ENCODE assay signal across 11 cellular contexts in genomic region chr11:119671561-119672015, GRCh38. TPM values are rescaled to one million over a fixed set of nuclear protein-coding genes. Genes with fewer than 3 reads are reported as not detected.
A peak's percentile ranks its signal among the peaks of the same experiment; 100 is the strongest.
DNase-seq lines count a peak whose midpoint lies in the region; ATAC-seq lines count a peak whose summit lies in the region.
"Had no signal": no experiment of that assay in that cellular context is flagged by ENCODE, and none has a peak within 500 bp of the region (broad histone marks: within the 10 kb centered on the region; RNA-seq: fewer than 3 reads in every experiment).

No MANE protein-coding gene starts in this region.

- H3K9me3 ChIP-seq in T-helper 17 cell (ENCODE audit: control insufficient read depth, low read length, poor library complexity, severe bottlenecking): no peaks in the 10 kb centered on the region

- H3K36me3 Mint-ChIP-seq in T-helper 17 cell (ENCODE audit: low read depth): peaks cover 3% of the 10 kb centered on the region

- ATAC-seq in GM19035 (IDR thresholded peaks at IDR 0.05; ENCODE audit: unreplicated experiment): no peak
- no peak for ATAC-seq in T-helper 17 cell

- peak overlapping the region; percentile 75 for H3K27ac ChIP-seq in layer of hippocampus (ENCODE audit: low read depth, low read length)

- H3K27me3 Mint-ChIP-seq in T-helper 17 cell: no peaks in the 10 kb centered on the region
- H3K27me3 Mint-ChIP-seq: activated T-cell treated with anti-CD3 and anti-CD28 coated beads, Interleukin-2, amount 50 U/mL, for 24 hours had no signal

- H3K4me1 Mint-ChIP-seq in T-helper 17 cell: peaks cover 20% of the 10 kb centered on the region

- DNase-seq in NCI-H2029 (lab: John Stamatoyannopoulos, UW): peak; percentile 66
- no peak for DNase-seq in NCI-H2029 treated with DMSO at 0.1 percent for 48 hours (lab: John Stamatoyannopoulos, UW)
- peak; percentile 25 for DNase-seq in dermis blood vessel endothelial cell
- DNase-seq in superior temporal gyrus (ENCODE audit: extremely low spot score): peak; percentile 93
- DNase-seq in T-helper 17 cell: no peak
- DNase-seq in NCI-H82 (lab: John Stamatoyannopoulos, UW): no peak
- DNase-seq: activated T-cell treated with anti-CD3 and anti-CD28 coated beads, Interleukin-2, amount 50 U/mL, for 24 hours; stimulated activated CD4-positive, alpha-beta T cell treated with anti-CD3 and anti-CD28 coated beads, Interleukin-4, amount 100 ng/mL, for 4 hours had no signal

- H3K27ac Mint-ChIP-seq in T-helper 17 cell: no peak overlapping the region
- H3K27ac Mint-ChIP-seq: activated T-cell treated with anti-CD3 and anti-CD28 coated beads, Interleukin-2, amount 50 U/mL, for 24 hours; dendritic cell treated with granulocyte-macrophage colony-stimulating factor and Interleukin-4, amounts not matched to agents 40 ng/mL and 50 ng/mL, for 4 days had no signal

- no peak overlapping the region for H3K4me3 Mint-ChIP-seq in T-helper 17 cell
- H3K4me3 Mint-ChIP-seq: activated T-cell treated with anti-CD3 and anti-CD28 coated beads, Interleukin-2, amount 50 U/mL, for 24 hours; dendritic cell treated with granulocyte-macrophage colony-stimulating factor and Interleukin-4, amounts not matched to agents 40 ng/mL and 50 ng/mL, for 4 days had no signal

- H3K27me3 ChIP-seq in layer of hippocampus (ENCODE audit: control insufficient read depth, insufficient read depth, low read length): no peaks in the 10 kb centered on the region

RNA-seq across cellular contexts. Expression of gene NECTIN1, which starts 57.4 kb away (rescaled TPM):
- total RNA-seq in dermis blood vessel endothelial cell: 3.1 and 7.5 TPM in 2 replicates
- total RNA-seq in T-helper 17 cell: 1 to 10 TPM; 5.2 to 5.3 TPM

Comparison
In these comparisons a context has a peak if more than half of its experiments do, and no peak if none do; other contexts are left out.
1. DNase-seq: peak in NCI-H2029 (single experiment), dermis blood vessel endothelial cell (single experiment) and superior temporal gyrus (single experiment); none in NCI-H2029 treated with DMSO at 0.1 percent for 48 hours (single experiment), T-helper 17 cell (0 of 3) and NCI-H82 (single experiment).